10 cellular contexts compared by ENCODE assay signal in the genomic region with DNA sequence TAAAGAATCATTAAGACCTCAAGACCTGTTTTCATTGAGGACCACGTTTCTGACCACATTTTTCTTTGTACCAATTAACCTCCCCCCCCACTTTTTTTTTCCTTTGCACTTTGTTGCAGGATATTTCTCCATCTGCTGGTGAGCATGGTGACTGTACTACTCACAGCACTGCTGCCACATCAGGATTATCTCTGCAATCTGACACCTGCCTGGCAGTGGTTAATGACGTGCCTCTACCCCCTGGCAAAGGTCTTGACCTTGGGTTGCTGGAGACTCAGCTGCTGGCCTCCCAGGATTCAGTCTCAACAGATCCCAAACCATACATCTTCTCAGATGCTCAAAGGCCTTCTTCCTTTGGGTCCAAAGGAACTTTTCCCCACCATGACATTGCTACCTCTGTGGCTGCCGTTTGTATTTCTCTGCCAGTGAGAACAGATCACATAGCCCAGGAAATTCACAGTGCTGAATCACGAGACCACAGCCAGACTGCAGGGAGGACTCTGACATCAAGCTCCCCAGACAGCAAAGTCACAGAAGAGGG. TPM values are rescaled to one million over a fixed set of nuclear protein-coding genes. Genes with fewer than 3 reads are reported as not detected.
DNase-seq lines count a peak whose midpoint lies in the region; ATAC-seq and TF ChIP-seq lines count a peak whose summit lies in the region.
"Had no signal": no experiment of that assay in that cellular context is flagged by ENCODE, and none has a peak within 500 bp of the region (broad histone marks: within the 10 kb centered on the region; RNA-seq: fewer than 3 reads in every experiment).

No MANE protein-coding gene starts in this region.

- TF ChIP-seq CTCF in tibial artery (IDR thresholded peaks at IDR 0.05), result no peak

- peak; percentile 72 for ATAC-seq in central memory CD8-positive, alpha-beta T cell (replicated peaks; ENCODE audit: extremely low read depth, poor library complexity, severe bottlenecking)
- ATAC-seq in HG02623 (IDR thresholded peaks at IDR 0.05; ENCODE audit: unreplicated experiment), result no peak
- no peak for ATAC-seq in HG02970 (IDR thresholded peaks at IDR 0.05; ENCODE audit: low FRiP score, unreplicated experiment)

- peaks cover 0 to 6% (median 0%) of the 10 kb centered on the region in 3 donors for H3K9me3 ChIP-seq in tibial artery

- WGBS in urinary bladder, result 28% methylated on average over 4 of the region's 4 CpGs

- H3K36me3 ChIP-seq in urinary bladder (ENCODE audit: insufficient read depth), result no peaks in the 10 kb centered on the region
- no peaks in the 10 kb centered on the region for H3K36me3 ChIP-seq in tibial artery

- H3K27me3 ChIP-seq in tibial artery, result peaks cover 0 to 5% of the 10 kb centered on the region in 2 donors

- H3K27ac Mint-ChIP-seq in central memory CD8-positive, alpha-beta T cell (ENCODE audit: low read depth), result peak overlapping the region; percentile 79

- H3K27me3 Mint-ChIP-seq in central memory CD8-positive, alpha-beta T cell, result no peaks in the 10 kb centered on the region
- H3K27me3 Mint-ChIP-seq: IgD-negative memory B cell had no signal

- no peaks in the 10 kb centered on the region for H3K9me3 Mint-ChIP-seq in central memory CD8-positive, alpha-beta T cell

- H3K4me3 ChIP-seq in urinary bladder (ENCODE audit: low read depth, low read length) (no peak overlapping the region), tibial artery (no peak overlapping the region)

- peaks cover 52% of the 10 kb centered on the region for H3K36me3 Mint-ChIP-seq in central memory CD8-positive, alpha-beta T cell (ENCODE audit: insufficient read depth)

- H3K4me3 Mint-ChIP-seq in central memory CD8-positive, alpha-beta T cell, result peak overlapping the region; percentile 67

- peak; percentile 44 for DNase-seq in stimulated activated CD4-positive, alpha-beta T cell treated with anti-CD3 and anti-CD28 coated beads, Interleukin-15, amount 100 ng/mL, for 24 hours
- DNase-seq in stimulated activated CD4-positive, alpha-beta T cell treated with anti-CD3 and anti-CD28 coated beads, Interleukin-2, amount 100 ng/mL, for 48 hours, result no peak
- DNase-seq in T-helper 22 cell (ENCODE audit: low read depth) (peak; percentile 28), tibial artery (no peak)
- no peak for DNase-seq in central memory CD8-positive, alpha-beta T cell (ENCODE audit: low spot score in 2 of 2)

- H3K27ac ChIP-seq in urinary bladder (ENCODE audit: low read depth) (peak overlapping the region; percentile 16), tibial artery (no peak overlapping the region)

- no peaks in the 10 kb centered on the region for H3K4me1 ChIP-seq in urinary bladder (ENCODE audit: insufficient read depth)
- H3K4me1 ChIP-seq in tibial artery, result no peaks in the 10 kb centered on the region

- intact Hi-C loops in tibial artery (cut with DNase I; ENCODE audit: low total_unique reads), result no loop called here

- peaks cover 62% of the 10 kb centered on the region for H3K4me1 Mint-ChIP-seq in central memory CD8-positive, alpha-beta T cell

RNA-seq across cellular contexts. Expression of a gene that starts 46.6 kb away (rescaled TPM):
- 3.1 TPM for total RNA-seq in urinary bladder
- polyA plus RNA-seq in urinary bladder, result 0.24 TPM
- total RNA-seq: endothelial cell of umbilical vein had no signal
- polyA plus RNA-seq: endothelial cell of umbilical vein, IgD-negative memory B cell had no signal

Comparison
In these comparisons a context has a peak if more than half of its experiments do, and no peak if none do; other contexts are left out.
1. DNase-seq: peak in stimulated activated CD4-positive, alpha-beta T cell treated with anti-CD3 and anti-CD28 coated beads, Interleukin-15, amount 100 ng/mL, for 24 hours (single experiment) and T-helper 22 cell (single experiment); none in stimulated activated CD4-positive, alpha-beta T cell treated with anti-CD3 and anti-CD28 coated beads, Interleukin-2, amount 100 ng/mL, for 48 hours (0 of 2), central memory CD8-positive, alpha-beta T cell (0 of 2) and tibial artery (0 of 2).